In genomic region chr12:75630091-75630490, GRCh38 we compare ENCODE assay signal across 6 cellular contexts.
"Had no signal": no experiment of that assay in that cellular context is flagged by ENCODE, and none has a peak within 500 bp of the region (broad histone marks: within the 10 kb centered on the region; RNA-seq: fewer than 3 reads in every experiment).

No MANE protein-coding gene starts in this region.

- H3K36me3 ChIP-seq: HAP-1 had no signal

- H3K9ac ChIP-seq: GM23248 had no signal

- FAIRE-seq: HTR-8/SVneo, K562 had no signal

- H2AFZ ChIP-seq: GM23248 had no signal

- DNase-seq: GM23248, GOT3, H7 had no signal

- H3K27ac ChIP-seq: GM23248 had no signal

- H3K4me3 ChIP-seq: GM23248, HAP-1, K562 had no signal

- ATAC-seq: K562 had no signal

- H3K9me3 ChIP-seq: HAP-1 had no signal
